In the genomic region with DNA sequence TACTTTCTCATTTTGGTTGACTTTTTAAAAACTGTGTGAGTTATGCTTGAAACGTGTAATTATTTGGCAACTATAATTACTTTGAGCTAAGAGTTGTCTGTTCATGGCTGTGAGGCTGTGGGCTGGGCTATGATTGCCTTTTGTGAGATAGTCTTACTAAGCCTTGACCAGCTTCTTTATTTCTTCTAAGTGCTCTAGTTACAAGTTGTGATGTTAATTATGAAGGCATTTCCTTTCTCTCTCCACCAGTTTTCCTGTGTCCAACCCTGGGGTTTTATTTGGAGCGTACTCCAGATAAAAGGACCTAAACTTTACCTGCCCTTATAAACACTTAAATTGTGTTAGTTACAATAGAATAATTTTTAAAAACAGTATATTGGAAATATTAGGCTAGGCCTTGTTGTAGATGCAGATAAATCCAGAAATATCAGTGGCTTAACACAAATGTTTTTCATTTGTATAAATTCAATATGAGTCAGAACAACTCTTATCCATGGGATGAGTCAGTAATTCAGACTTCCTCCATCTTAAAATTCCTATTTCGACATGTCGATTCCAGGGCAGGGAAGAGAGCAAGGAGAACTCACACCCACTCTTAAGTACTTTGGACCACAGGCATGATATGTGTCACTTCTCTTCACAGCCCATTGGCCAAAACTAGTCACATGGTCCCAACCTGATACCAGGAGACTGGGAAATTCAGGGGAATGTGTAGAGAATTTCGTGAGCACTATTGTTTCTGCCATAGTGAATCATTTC, we compare ENCODE assay signal across 13 cellular contexts.
A peak's percentile ranks its signal among the peaks of the same experiment; 100 is the strongest.
DNase-seq lines count a peak whose midpoint lies in the region; ATAC-seq and TF ChIP-seq lines count a peak whose summit lies in the region.
"Had no signal": no experiment of that assay in that cellular context is flagged by ENCODE, and none has a peak within 500 bp of the region (broad histone marks: within the 10 kb centered on the region; RNA-seq: fewer than 3 reads in every experiment).

No MANE protein-coding gene starts in this region.

- no peak for TF ChIP-seq CTCF in fibroblast of pulmonary artery (IDR thresholded peaks at IDR 0.05; ENCODE audit: low read length, missing control alignments)

- peak; percentile 76 for ATAC-seq in SK-N-SH treated with all-trans-retinoic acid at 6 μM for 48 hours

- DNase-seq in DMS53 (lab: John Stamatoyannopoulos, UW) (peak; percentile 15), DMS53 treated with DMSO at 0.1 percent for 48 hours (lab: John Stamatoyannopoulos, UW; ENCODE audit: unreplicated experiment) (no peak), fibroblast of pulmonary artery (ENCODE audit: low read depth) (peak; percentile 82), stromal cell of bone marrow (ENCODE audit: low read depth) (peak; percentile 93), NCI-H2171 treated with DMSO at 0.1 percent for 48 hours (lab: John Stamatoyannopoulos, UW) (no peak), NCI-H1417 treated with DMSO at 0.1 percent for 48 hours (lab: John Stamatoyannopoulos, UW) (no peak), DMS79 (lab: John Stamatoyannopoulos, UW) (no peak)
- DNase-seq: activated CD8-positive, alpha-beta memory T cell treated with anti-CD3 and anti-CD28 coated beads, Interleukin-2, amount 50 U/mL, for 4 hours; NCI-H1105 treated with DMSO at 0.1 percent for 48 hours; NK-92 treated with Interleukin-12 subunit alpha and Interleukin-12 subunit beta, amount 100 ng/mL, for 24 hours; thyroid gland had no signal

- no peak overlapping the region for H3K4me3 ChIP-seq in fibroblast of pulmonary artery (replicated peaks; ENCODE audit: low read depth, low read length)
- H3K4me3 ChIP-seq: ascending aorta, thyroid gland had no signal

TF ChIP-seq in SK-N-SH treated with all-trans-retinoic acid at 6 μM for 48 hours, 23 proteins besides CTCF, POLR2A, EP300 and RAD21:
- no peak for TF ChIP-seq ZFP3 (CRISPR knock-in tag; IDR thresholded peaks at IDR 0.05)
- no peak for TF ChIP-seq RARB (CRISPR knock-in tag; IDR thresholded peaks at IDR 0.05)

Comparison
In these comparisons a context has a peak if more than half of its experiments do, and no peak if none do; other contexts are left out.
1. DNase-seq: peak in DMS53 (single experiment), fibroblast of pulmonary artery (single experiment) and stromal cell of bone marrow (single experiment); none in DMS53 treated with DMSO at 0.1 percent for 48 hours (single experiment), NCI-H2171 treated with DMSO at 0.1 percent for 48 hours (single experiment), NCI-H1417 treated with DMSO at 0.1 percent for 48 hours (single experiment) and DMS79 (single experiment).